12 cellular contexts compared by ENCODE assay signal in genomic region chr11:14054708-14055107, GRCh38.
DNase-seq lines count a peak whose midpoint lies in the region; ATAC-seq and TF ChIP-seq lines count a peak whose summit lies in the region.
"Had no signal": no experiment of that assay in that cellular context is flagged by ENCODE, and none has a peak within 500 bp of the region (broad histone marks: within the 10 kb centered on the region; RNA-seq: fewer than 3 reads in every experiment).

No MANE protein-coding gene starts in this region.

- no peak overlapping the region for H3K27ac Mint-ChIP-seq in activated CD4-positive, alpha-beta T cell treated with anti-CD3 and anti-CD28 coated beads for 36 hours
- no peak overlapping the region for H3K27ac Mint-ChIP-seq in effector memory CD8-positive, alpha-beta T cell
- no peak overlapping the region for H3K27ac Mint-ChIP-seq in chondrocyte (ENCODE audit: unreplicated experiment)

- CTCF ChIA-PET in activated CD4-positive, alpha-beta T cell treated with anti-CD3 and anti-CD28 coated beads for 36 hours (lab: Charles Lee), result interaction anchor here (0.6 to 0.7 kb wide), 3 partner anchors 8 to 93 kb away, joined by 3 read pairs; no protein-coding TSS in a partner anchor
- CTCF ChIA-PET in HEK293T (lab: Yijun Ruan, JAX), result no interaction called here

- peak; percentile 44 for ATAC-seq in activated CD4-positive, alpha-beta T cell treated with anti-CD3 and anti-CD28 coated beads for 36 hours
- peak; percentile 76 for ATAC-seq in effector memory CD8-positive, alpha-beta T cell (replicated peaks)
- ATAC-seq in mucosa of descending colon, result peak; percentile 36
- peak; percentile 63 to 82 for ATAC-seq in upper lobe of left lung (ENCODE audit: low FRiP score in 2 of 2)
- ATAC-seq: left lobe of liver had no signal

- H3K9me3 Mint-ChIP-seq in activated CD4-positive, alpha-beta T cell treated with anti-CD3 and anti-CD28 coated beads for 36 hours (ENCODE audit: low read depth), result no peaks in the 10 kb centered on the region
- H3K9me3 Mint-ChIP-seq in effector memory CD8-positive, alpha-beta T cell, result no peaks in the 10 kb centered on the region
- H3K9me3 Mint-ChIP-seq in chondrocyte (ENCODE audit: low read depth), result no peaks in the 10 kb centered on the region

- no peaks in the 10 kb centered on the region for H3K36me3 Mint-ChIP-seq in activated CD4-positive, alpha-beta T cell treated with anti-CD3 and anti-CD28 coated beads for 36 hours (ENCODE audit: low read depth)
- H3K36me3 Mint-ChIP-seq in effector memory CD8-positive, alpha-beta T cell (ENCODE audit: insufficient read depth), result no peaks in the 10 kb centered on the region
- no peaks in the 10 kb centered on the region for H3K36me3 Mint-ChIP-seq in chondrocyte (ENCODE audit: low read depth)

- WGBS in upper lobe of left lung, 2 donors, result 66 to 80% methylated on average over 9 of the region's 9 CpGs
- 69 to 75% (median 74%) methylated on average over 9 of the region's 9 CpGs for WGBS in ovary, 3 donors

- TF ChIP-seq CTCF in mucosa of descending colon (IDR thresholded peaks at IDR 0.05) (no peak), upper lobe of left lung (IDR thresholded peaks at IDR 0.05) (no peak), chondrocyte (IDR thresholded peaks at IDR 0.05) (no peak), ovary (IDR thresholded peaks at IDR 0.05) (no peak)

- H3K27me3 Mint-ChIP-seq in activated CD4-positive, alpha-beta T cell treated with anti-CD3 and anti-CD28 coated beads for 36 hours, result no peaks in the 10 kb centered on the region
- peaks cover 0 to 17% of the 10 kb centered on the region in 2 donors for H3K27me3 Mint-ChIP-seq in effector memory CD8-positive, alpha-beta T cell
- H3K27me3 Mint-ChIP-seq in chondrocyte (ENCODE audit: low read depth), result peaks cover 18% of the 10 kb centered on the region

- H3K4me1 ChIP-seq in mucosa of descending colon (ENCODE audit: low read depth) (peaks cover 8% of the 10 kb centered on the region), upper lobe of left lung (no peaks in the 10 kb centered on the region), ovary (ENCODE audit: insufficient read depth) (no peaks in the 10 kb centered on the region)

- TF ChIP-seq POLR2A in upper lobe of left lung (IDR thresholded peaks at IDR 0.05) (no peak), ovary (IDR thresholded peaks at IDR 0.05) (no peak)

- no peak overlapping the region for H3K27ac ChIP-seq in upper lobe of left lung
- H3K27ac ChIP-seq in ovary, result no peak overlapping the region
- H3K27ac ChIP-seq: 22Rv1 had no signal

- intact Hi-C loops in activated CD4-positive, alpha-beta T cell treated with anti-CD3 and anti-CD28 coated beads for 36 hours (cut with DNase I, micrococcal nuclease), result no loop called here
- intact Hi-C loops in mucosa of descending colon (cut with DNase I, micrococcal nuclease), result no loop called here
- intact Hi-C loops in ovary (cut with DNase I), result no loop called here

- H3K4me1 Mint-ChIP-seq in activated CD4-positive, alpha-beta T cell treated with anti-CD3 and anti-CD28 coated beads for 36 hours, result peaks cover 18% of the 10 kb centered on the region
- peaks cover 9 to 10% of the 10 kb centered on the region in 2 donors for H3K4me1 Mint-ChIP-seq in effector memory CD8-positive, alpha-beta T cell (ENCODE audit: low read depth in 2 of 2)
- H3K4me1 Mint-ChIP-seq in chondrocyte (ENCODE audit: low read depth), result no peaks in the 10 kb centered on the region

- H3K27me3 ChIP-seq in upper lobe of left lung, result no peaks in the 10 kb centered on the region
- H3K27me3 ChIP-seq in ovary, result no peaks in the 10 kb centered on the region

- TF ChIP-seq EP300 in upper lobe of left lung (IDR thresholded peaks at IDR 0.05) (no peak), ovary (IDR thresholded peaks at IDR 0.05) (no peak)

- DNase-seq in activated CD4-positive, alpha-beta T cell treated with anti-CD3 and anti-CD28 coated beads for 36 hours, result no peak
- DNase-seq in activated CD4-positive, alpha-beta T cell treated with anti-CD3 and anti-CD28 coated beads, Interleukin-2, amount 50 U/mL, for 4 hours, result no peak
- DNase-seq in effector memory CD8-positive, alpha-beta T cell, result no peak
- DNase-seq in mucosa of descending colon, result peak in 1 of 3 donors; percentile 17
- DNase-seq in upper lobe of left lung, result no peak
- DNase-seq in chondrocyte (ENCODE audit: low spot score), result no peak
- no peak for DNase-seq in HEK293T (ENCODE audit: extremely low spot score)
- no peak for DNase-seq in ovary
- DNase-seq: activated effector memory CD4-positive, alpha-beta T cell treated with anti-CD3 and anti-CD28 coated beads, Interleukin-2, amount 50 U/mL, for 16 hours; NCI-H2081 had no signal

- POLR2A ChIA-PET in activated CD4-positive, alpha-beta T cell treated with anti-CD3 and anti-CD28 coated beads for 36 hours (lab: Charles Lee), result no interaction called here
- POLR2A ChIA-PET in HEK293T (lab: Yijun Ruan, JAX), result no interaction called here

- H3K9me3 ChIP-seq in mucosa of descending colon (no peaks in the 10 kb centered on the region), upper lobe of left lung (no peaks in the 10 kb centered on the region), ovary (no peaks in the 10 kb centered on the region)

- H3K36me3 ChIP-seq in mucosa of descending colon (ENCODE audit: low read depth) (no peaks in the 10 kb centered on the region), upper lobe of left lung (no peaks in the 10 kb centered on the region), ovary (no peaks in the 10 kb centered on the region)

- H3K4me3 ChIP-seq in mucosa of descending colon (no peak overlapping the region), upper lobe of left lung (no peak overlapping the region), ovary (no peak overlapping the region)

- H3K4me3 Mint-ChIP-seq in activated CD4-positive, alpha-beta T cell treated with anti-CD3 and anti-CD28 coated beads for 36 hours, result no peak overlapping the region
- H3K4me3 Mint-ChIP-seq in effector memory CD8-positive, alpha-beta T cell, result peak overlapping the region; percentile 11 to 26
- no peak overlapping the region for H3K4me3 Mint-ChIP-seq in chondrocyte (ENCODE audit: unreplicated experiment)

TF ChIP-seq in HEK293T, 16 proteins besides CTCF, POLR2A, EP300 and RAD21:
- TF ChIP-seq FOXM1 (IDR thresholded peaks at IDR 0.05; ENCODE audit: borderline replicate concordance) (no peak), CTBP1 (IDR thresholded peaks at IDR 0.05; ENCODE audit: borderline replicate concordance) (no peak)

Comparison
In these comparisons a context has a peak if more than half of its experiments do, and no peak if none do; other contexts are left out.
1. H3K4me3 Mint-ChIP-seq: peak in effector memory CD8-positive, alpha-beta T cell (2 of 2); none in activated CD4-positive, alpha-beta T cell treated with anti-CD3 and anti-CD28 coated beads for 36 hours (single experiment) and chondrocyte (single experiment).
2. Peak in every context shown above with its lines, with median percentiles within 50 percentile points of each other: ATAC-seq.